In genomic region chr7:1531979-1532455, GRCh38 we compare ENCODE assay signal across 9 cellular contexts. TPM values are rescaled to one million over a fixed set of nuclear protein-coding genes. Genes with fewer than 3 reads are reported as not detected.
DNase-seq lines count a peak whose midpoint lies in the region; ATAC-seq, FAIRE-seq and TF ChIP-seq lines count a peak whose summit lies in the region.
"Had no signal": no experiment of that assay in that cellular context is flagged by ENCODE, and none has a peak within 500 bp of the region (broad histone marks: within the 10 kb centered on the region; RNA-seq: fewer than 3 reads in every experiment).

No MANE protein-coding gene starts in this region.

- BruUV-seq in GM12878 (replicated peaks; lab: Mats Ljungman, UMichigan): no TSS peak

- peaks cover 7% of the 10 kb centered on the region; the same call in 1 of the 2 replicates for H4K20me1 ChIP-seq in GM12878 (ENCODE audit: control insufficient read depth, insufficient read depth)

- H3K4me1 ChIP-seq in GM12878 (ENCODE audit: control insufficient read depth, insufficient read depth, low read length) (peaks cover 13% of the 10 kb centered on the region), mesodermal cell (ENCODE audit: control insufficient read depth, insufficient read depth, low read length, poor library complexity, severe bottlenecking) (peaks cover 55% of the 10 kb centered on the region), uterus (peaks cover 12 to 13% of the 10 kb centered on the region in 2 donors)

- no peak overlapping the region for H2AFZ ChIP-seq in GM12878 (ENCODE audit: control insufficient read depth, low read depth, low read length)

- H3K4me3 ChIP-seq in GM12878: peak overlapping the region; percentile 63
- peak overlapping the region; percentile 49 for H3K4me3 ChIP-seq in mesodermal cell (ENCODE audit: extremely low read depth, insufficient read depth, low read length, poor library complexity, severe bottlenecking)
- H3K4me3 ChIP-seq in uterus: peak overlapping the region; percentile 41 to 66

- peak overlapping the region; percentile 71 for H3K9ac ChIP-seq in GM12878 (ENCODE audit: control insufficient read depth, insufficient read depth, low read length)

- H3K9me3 Mint-ChIP-seq in activated naive CD4-positive, alpha-beta T cell treated with anti-CD3 and anti-CD28 coated beads, Interleukin-2, amount 10 ng/mL, durations not matched to agents 7 days and 5 days: no peaks in the 10 kb centered on the region

- no peak for TF ChIP-seq EP300 in GM12878 (IDR thresholded peaks at IDR 0.05; ENCODE audit: borderline replicate concordance in 1 of 2, control insufficient read depth in 1 of 2, low read depth in 2 of 2, low read length in 2 of 2)

- TF ChIP-seq RAD21 in GM12878 (IDR thresholded peaks at IDR 0.05; ENCODE audit: insufficient read depth, low read depth, low read length): no peak

- ATAC-seq in GM12878 (peak; percentile 2; the same call in 1 of the 3 replicates), GM18867 (IDR thresholded peaks at IDR 0.05; ENCODE audit: unreplicated experiment) (no peak)

- peak; percentile 46 for DNase-seq in activated naive CD4-positive, alpha-beta T cell treated with anti-CD3 and anti-CD28 coated beads, Interleukin-2, amount 10 ng/mL, durations not matched to agents 7 days and 5 days
- no peak for DNase-seq in activated naive CD4-positive, alpha-beta T cell (lab: John Stamatoyannopoulos, UW)
- no peak for DNase-seq in GM12878 (ENCODE audit: low read depth, low spot score)
- no peak for DNase-seq in uterus
- DNase-seq in COLO668 (lab: John Stamatoyannopoulos, UW; ENCODE audit: unreplicated experiment): no peak
- DNase-seq in iPS-NIHi11 (ENCODE audit: low spot score): no peak

- H3K4me3 Mint-ChIP-seq in activated naive CD4-positive, alpha-beta T cell treated with anti-CD3 and anti-CD28 coated beads, Interleukin-2, amount 10 ng/mL, durations not matched to agents 7 days and 5 days: peak overlapping the region; percentile 89

- 7% methylated on average over 10 of the region's 10 CpGs for WGBS in GM12878 (ENCODE audit: insufficient coverage, insufficient replicate concordance, low lambda C conversion rate, missing lambda C conversion rate)
- 67% methylated on average over 6 of the region's 10 CpGs; no CpG with 5 or more reads in 1 of the 2 experiments for WGBS in mesodermal cell (ENCODE audit: insufficient coverage in 2 of 2), 2 experiments

- RAD21 ChIA-PET in GM12878 (lab: Charles Lee; ENCODE audit: unreplicated experiment): no interaction called here

- H3K9me3 ChIP-seq in GM12878 (replicated peaks; ENCODE audit: control insufficient read depth, insufficient read depth, low read length) (no peaks in the 10 kb centered on the region), mesodermal cell (ENCODE audit: control insufficient read depth, low read length) (no peaks in the 10 kb centered on the region), uterus (no peaks in the 10 kb centered on the region)

- CTCF ChIA-PET in activated naive CD4-positive, alpha-beta T cell treated with anti-CD3 and anti-CD28 coated beads, Interleukin-2, amount 10 ng/mL, durations not matched to agents 7 days and 5 days (lab: Charles Lee): interaction anchor here (0.9 kb wide), 1 partner anchor 26 kb away, joined by 3 read pairs; no protein-coding TSS in a partner anchor
- CTCF ChIA-PET in GM12878 (lab: Yijun Ruan, JAX): interaction anchor here (3.0 kb wide), 1 partner anchor 26 kb away, joined by 9 read pairs; no protein-coding TSS in a partner anchor

- H3K27ac Mint-ChIP-seq in activated naive CD4-positive, alpha-beta T cell treated with anti-CD3 and anti-CD28 coated beads, Interleukin-2, amount 10 ng/mL, durations not matched to agents 7 days and 5 days: peak overlapping the region; percentile 96

- in situ Hi-C loops in GM12878 (cut with MboI): no loop called here

- POLR2A ChIA-PET in GM12878 (lab: Charles Lee): interaction anchor here (1.4 kb wide), 1 partner anchor 26 kb away, joined by 5 read pairs; no protein-coding TSS in a partner anchor

- H3K36me3 ChIP-seq in GM12878 (ENCODE audit: control insufficient read depth in 2 of 2, insufficient read depth in 2 of 2, low read length in 1 of 2) (peaks cover 0 to 2% of the 10 kb centered on the region in 2 experiments; a peak in 2 of 4 replicates), mesodermal cell (ENCODE audit: control insufficient read depth, insufficient read depth, low read length) (peaks cover 7% of the 10 kb centered on the region), uterus (no peaks in the 10 kb centered on the region)

- peaks cover 5% of the 10 kb centered on the region for H3K36me3 Mint-ChIP-seq in activated naive CD4-positive, alpha-beta T cell treated with anti-CD3 and anti-CD28 coated beads, Interleukin-2, amount 10 ng/mL, durations not matched to agents 7 days and 5 days

- peak overlapping the region; percentile 69 for H3K27ac ChIP-seq in GM12878 (ENCODE audit: control insufficient read depth, insufficient read depth)
- peak overlapping the region; percentile 89 for H3K27ac ChIP-seq in mesodermal cell (ENCODE audit: low read depth, low read length, severe bottlenecking)
- H3K27ac ChIP-seq in uterus: peak overlapping the region; percentile 96 to 98

- H3K27me3 Mint-ChIP-seq in activated naive CD4-positive, alpha-beta T cell treated with anti-CD3 and anti-CD28 coated beads, Interleukin-2, amount 10 ng/mL, durations not matched to agents 7 days and 5 days: peaks cover 23% of the 10 kb centered on the region

- H3K4me1 Mint-ChIP-seq in activated naive CD4-positive, alpha-beta T cell treated with anti-CD3 and anti-CD28 coated beads, Interleukin-2, amount 10 ng/mL, durations not matched to agents 7 days and 5 days: peaks cover 27% of the 10 kb centered on the region

- FAIRE-seq in GM12878 (lab: Jason Lieb, UNC): no peak

- TF ChIP-seq POLR2A in GM12878 (IDR thresholded peaks at IDR 0.05; ENCODE audit: low read depth, low read length) (no peak), uterus (IDR thresholded peaks at IDR 0.05) (no peak)

- peak overlapping the region; percentile 96 for H3K4me2 ChIP-seq in GM12878 (ENCODE audit: control insufficient read depth, insufficient read depth)

- intact Hi-C loops in GM12878 (cut with micrococcal nuclease; ENCODE audit: unreplicated experiment): loop anchor here (2.0 kb wide), 1 partner anchor 27 kb away; the partner anchor contains the start of gene INTS1
- intact Hi-C loops in uterus (cut with DNase I; ENCODE audit: low total_unique reads): no loop called here

- H3K27me3 ChIP-seq in GM12878 (replicated peaks in 1 of 2; ENCODE audit: control insufficient read depth in 2 of 2, insufficient read depth in 2 of 2, low read length in 1 of 2) (no peaks in the 10 kb centered on the region), uterus (no peaks in the 10 kb centered on the region)

- SMC1A ChIA-PET in GM12878 (lab: Charles Lee; ENCODE audit: uncharacterized antibody, unreplicated experiment): no interaction called here

- H3K79me2 ChIP-seq in GM12878 (ENCODE audit: control insufficient read depth, insufficient read depth, low read length): peaks cover 40% of the 10 kb centered on the region

- no peak for TF ChIP-seq CTCF in GM12878 (IDR thresholded peaks at IDR 0.05 in 2 of 3, conservative IDR thresholded peaks at IDR 0.05 in 1 of 3; ENCODE audit: control insufficient read depth in 2 of 3, extremely low read depth in 1 of 3, insufficient read depth in 1 of 3, low read depth in 3 of 3, low read length in 3 of 3)
- TF ChIP-seq CTCF in uterus (IDR thresholded peaks at IDR 0.05): no peak

RNA-seq across cellular contexts. Expression of gene MAFK, which starts 1.5 kb away (rescaled TPM):
- total RNA-seq in GM12878 (2013; cell fraction: nucleolus; rRNA removed): 15.1 and 16.9 TPM in 2 replicates
- total RNA-seq in GM12878 (2014; rRNA removed): 11.0 and 13.8 TPM in 2 replicates
- total RNA-seq in GM12878 (2014; rRNA removed; fragmentation: Illumina TruSeq; extraction: Trizol): 3.3 and 4.0 TPM in 2 replicates
- 24.3 and 24.5 TPM in 2 replicates for total RNA-seq in GM12878 (2021)
- 3.0 TPM for polyA plus RNA-seq in GM12878 (2011; ENCODE audit: low read depth)
- polyA plus RNA-seq in GM12878 (2011; rRNA removed): 2.2 and 3.5 TPM in 2 replicates
- 4.0 and 5.5 TPM in 2 replicates for polyA plus RNA-seq in GM12878 (2011; cell fraction: cytosol; rRNA removed)
- polyA plus RNA-seq in GM12878 (2011; cell fraction: nucleus; rRNA removed): 27.4 and 48.1 TPM in 2 replicates
- 10.2 and 16.3 TPM in 2 replicates for polyA plus RNA-seq in GM12878 (2012)
- 0.82 and 3.0 TPM in 2 replicates for polyA plus RNA-seq in GM12878 (2014; fragmentation: Illumina TruSeq; extraction: Trizol)
- under 1 TPM; 0.10 to 0.26 TPM for polyA plus RNA-seq in GM12878 (2014; fragmentation: Nextera tagmentation; extraction: Ambion mirVana)
- 11.9 and 17.0 TPM in 2 replicates for polyA plus RNA-seq in GM12878 (2014; rRNA removed)
- 1 to 10 TPM; 1.3 to 1.4 TPM for polyA plus RNA-seq in GM12878 (2016; fragmentation: Nextera tagmentation; extraction: Ambion mirVana)
- polyA minus RNA-seq in GM12878 (2011; rRNA and poly(A)+ RNA removed): 1.8 and 5.4 TPM in 2 replicates
- polyA minus RNA-seq in GM12878 (2011; cell fraction: cytosol; rRNA and poly(A)+ RNA removed): 4.8 and 6.5 TPM in 2 replicates
- 3.6 and 8.4 TPM in 2 replicates for polyA minus RNA-seq in GM12878 (2011; cell fraction: nucleus; rRNA and poly(A)+ RNA removed)
- polyA plus RNA-seq in mesodermal cell (2013, experiment 1 of 2): 17.9 TPM
- polyA plus RNA-seq in mesodermal cell (2013, experiment 2 of 2): 15.4 TPM
- total RNA-seq in uterus: 10 to 100 TPM; 10.8 to 40.9 (median 26.0) TPM

RNA-seq across cellular contexts. Expression of gene TMEM184A, which starts 24.0 kb away (rescaled TPM):
- not detected in 2 replicates for total RNA-seq in GM12878 (2013; cell fraction: nucleolus; rRNA removed)
- not detected in 2 replicates for total RNA-seq in GM12878 (2014; rRNA removed)
- not detected in 2 replicates for total RNA-seq in GM12878 (2014; rRNA removed; fragmentation: Illumina TruSeq; extraction: Trizol)
- 0.15 TPM in 1 of 2 replicates, not detected in the other for total RNA-seq in GM12878 (2021)
- not detected for polyA plus RNA-seq in GM12878 (2011; ENCODE audit: low read depth)
- polyA plus RNA-seq in GM12878 (2011; rRNA removed): not detected in 2 replicates
- not detected in 2 replicates for polyA plus RNA-seq in GM12878 (2011; cell fraction: cytosol; rRNA removed)
- not detected in 2 replicates for polyA plus RNA-seq in GM12878 (2011; cell fraction: nucleus; rRNA removed)
- polyA plus RNA-seq in GM12878 (2012): 0.07 and 0.09 TPM in 2 replicates
- polyA plus RNA-seq in GM12878 (2014; fragmentation: Illumina TruSeq; extraction: Trizol): not detected in 2 replicates
- under 1 TPM in 1 of 2 experiments, not detected in 1; 0.04 TPM for polyA plus RNA-seq in GM12878 (2014; fragmentation: Nextera tagmentation; extraction: Ambion mirVana)
- polyA plus RNA-seq in GM12878 (2014; rRNA removed): not detected in 2 replicates
- not detected for polyA plus RNA-seq in GM12878 (2016; fragmentation: Nextera tagmentation; extraction: Ambion mirVana)
- not detected in 2 replicates for polyA minus RNA-seq in GM12878 (2011; rRNA and poly(A)+ RNA removed)
- 0.53 and 1.9 TPM in 2 replicates for polyA minus RNA-seq in GM12878 (2011; cell fraction: cytosol; rRNA and poly(A)+ RNA removed)
- 0.12 TPM in 1 of 2 replicates, not detected in the other for polyA minus RNA-seq in GM12878 (2011; cell fraction: nucleus; rRNA and poly(A)+ RNA removed)
- polyA plus RNA-seq in mesodermal cell (2013, experiment 1 of 2): 1.8 TPM
- polyA plus RNA-seq in mesodermal cell (2013, experiment 2 of 2): 0.86 TPM
- 1 to 10 TPM in 1 of 4 donors, under 1 TPM in 2, not detected in 1; 0.29 to 2.8 (median 0.64) TPM for total RNA-seq in uterus
- total RNA-seq: activated CD8-positive, alpha-beta memory T cell treated with anti-CD3 and anti-CD28 coated beads for 36 hours had no signal

RNA-seq across cellular contexts. Expression of gene INTS1, which starts 27.8 kb away (rescaled TPM):
- 84.3 and 100.0 TPM in 2 replicates for total RNA-seq in GM12878 (2013; cell fraction: nucleolus; rRNA removed)
- total RNA-seq in GM12878 (2014; rRNA removed) (14.6 and 19.5 TPM in 2 replicates), GM12878 (2014; rRNA removed; fragmentation: Illumina TruSeq; extraction: Trizol) (6.9 and 10.0 TPM in 2 replicates), GM12878 (2021) (76.5 and 89.0 TPM in 2 replicates), uterus (10 to 100 TPM in 3 of 4 donors, 1 to 10 TPM in 1; 8.2 to 68.9 (median 30.3) TPM)
- polyA plus RNA-seq in GM12878 (2011; ENCODE audit: low read depth): 15.0 TPM
- polyA plus RNA-seq in GM12878 (2011; rRNA removed) (4.0 and 7.5 TPM in 2 replicates), GM12878 (2014; fragmentation: Illumina TruSeq; extraction: Trizol) (0.98 and 10.6 TPM in 2 replicates), GM12878 (2014; fragmentation: Nextera tagmentation; extraction: Ambion mirVana) (1 to 10 TPM in 1 of 2 experiments, under 1 TPM in 1; 0.52 to 1.5 TPM), GM12878 (2014; rRNA removed) (35.1 and 40.6 TPM in 2 replicates), GM12878 (2016; fragmentation: Nextera tagmentation; extraction: Ambion mirVana) (10 to 100 TPM; 37.0 to 38.3 TPM)
- polyA plus RNA-seq in GM12878 (2011; cell fraction: cytosol; rRNA removed): 13.2 and 20.1 TPM in 2 replicates
- 171 and 228 TPM in 2 replicates for polyA plus RNA-seq in GM12878 (2011; cell fraction: nucleus; rRNA removed)
- polyA plus RNA-seq in GM12878 (2012): 37.9 and 40.3 TPM in 2 replicates
- polyA minus RNA-seq in GM12878 (2011; rRNA and poly(A)+ RNA removed): 10.7 and 23.6 TPM in 2 replicates
- 17.7 and 24.6 TPM in 2 replicates for polyA minus RNA-seq in GM12878 (2011; cell fraction: cytosol; rRNA and poly(A)+ RNA removed)
- polyA minus RNA-seq in GM12878 (2011; cell fraction: nucleus; rRNA and poly(A)+ RNA removed): 30.1 and 54.0 TPM in 2 replicates
- polyA plus RNA-seq in mesodermal cell (2013, experiment 1 of 2): 71.6 TPM
- 53.3 TPM for polyA plus RNA-seq in mesodermal cell (2013, experiment 2 of 2)

RNA-seq across cellular contexts. Expression of gene PSMG3, which starts 37.8 kb away (rescaled TPM):
- 10.9 and 12.5 TPM in 2 replicates for total RNA-seq in GM12878 (2013; cell fraction: nucleolus; rRNA removed)
- total RNA-seq in GM12878 (2014; rRNA removed) (64.9 and 68.7 TPM in 2 replicates), GM12878 (2014; rRNA removed; fragmentation: Illumina TruSeq; extraction: Trizol) (46.7 and 52.4 TPM in 2 replicates), GM12878 (2021) (49.7 and 50.3 TPM in 2 replicates), uterus (100 to 1,000 TPM in 1 of 4 donors, 10 to 100 TPM in 3; 16.4 to 143 (median 25.7) TPM)
- polyA plus RNA-seq in GM12878 (2011; ENCODE audit: low read depth): 22.7 TPM
- polyA plus RNA-seq in GM12878 (2011; rRNA removed) (49.5 and 74.5 TPM in 2 replicates), GM12878 (2014; fragmentation: Illumina TruSeq; extraction: Trizol) (11.5 and 33.9 TPM in 2 replicates), GM12878 (2014; fragmentation: Nextera tagmentation; extraction: Ambion mirVana) (10 to 100 TPM; 23.9 to 40.5 TPM), GM12878 (2014; rRNA removed) (90.4 and 92.0 TPM in 2 replicates), GM12878 (2016; fragmentation: Nextera tagmentation; extraction: Ambion mirVana) (100 to 1,000 TPM; 109 to 115 TPM)
- polyA plus RNA-seq in GM12878 (2011; cell fraction: cytosol; rRNA removed): 95.7 and 148 TPM in 2 replicates
- polyA plus RNA-seq in GM12878 (2011; cell fraction: nucleus; rRNA removed): 108 and 119 TPM in 2 replicates
- polyA plus RNA-seq in GM12878 (2012): 30.9 and 37.1 TPM in 2 replicates
- polyA minus RNA-seq in GM12878 (2011; rRNA and poly(A)+ RNA removed): 20.5 and 33.2 TPM in 2 replicates
- 8.6 and 10.7 TPM in 2 replicates for polyA minus RNA-seq in GM12878 (2011; cell fraction: cytosol; rRNA and poly(A)+ RNA removed)
- polyA minus RNA-seq in GM12878 (2011; cell fraction: nucleus; rRNA and poly(A)+ RNA removed): 6.3 and 10.5 TPM in 2 replicates
- 28.0 TPM for polyA plus RNA-seq in mesodermal cell (2013, experiment 1 of 2)
- polyA plus RNA-seq in mesodermal cell (2013, experiment 2 of 2): 22.4 TPM
